Comparison of ENCODE assay signal across 13 cellular contexts in genomic region chr19:42024622-42025111, GRCh38. TPM values are rescaled to one million over a fixed set of nuclear protein-coding genes. Genes with fewer than 3 reads are reported as not detected.
DNase-seq lines count a peak whose midpoint lies in the region; ATAC-seq and TF ChIP-seq lines count a peak whose summit lies in the region.
"Had no signal": no experiment of that assay in that cellular context is flagged by ENCODE, and none has a peak within 500 bp of the region (broad histone marks: within the 10 kb centered on the region; RNA-seq: fewer than 3 reads in every experiment).

No MANE protein-coding gene starts in this region.

- H3K36me3 ChIP-seq in heart right ventricle (no peaks in the 10 kb centered on the region), psoas muscle (ENCODE audit: insufficient read depth in 1 of 2, low read depth in 1 of 2) (no peaks in the 10 kb centered on the region)

- no peak overlapping the region for H3K4me3 ChIP-seq in heart right ventricle
- H3K4me3 ChIP-seq in psoas muscle: no peak overlapping the region

- H3K4me1 ChIP-seq in heart right ventricle: peaks cover 0 to 35% (median 15%) of the 10 kb centered on the region in 9 donors
- peaks cover 4% of the 10 kb centered on the region for H3K4me1 ChIP-seq in psoas muscle
- H3K4me1 ChIP-seq: foreskin keratinocyte had no signal

- H3K27me3 Mint-ChIP-seq in effector memory CD8-positive, alpha-beta T cell: peaks cover 38 to 69% of the 10 kb centered on the region in 2 donors
- peaks cover 18% of the 10 kb centered on the region for H3K27me3 Mint-ChIP-seq in activated T-cell treated with anti-CD3 and anti-CD28 coated beads, Interleukin-2, amount 50 U/mL, for 4 hours (ENCODE audit: low read depth)

- no peak overlapping the region for H3K27ac Mint-ChIP-seq in effector memory CD8-positive, alpha-beta T cell
- H3K27ac Mint-ChIP-seq: activated CD4-positive, alpha-beta memory T cell treated with anti-CD3 and anti-CD28 coated beads for 36 hours; stimulated activated naive CD8-positive, alpha-beta T cell treated with anti-CD3 and anti-CD28 coated beads, Interleukin-15, Interleukin-2, amounts not matched to agents 100 ng/mL and 50 ng/mL, for 24 hours had no signal

- H3K9me3 ChIP-seq in heart right ventricle (no peaks in the 10 kb centered on the region), psoas muscle (no peaks in the 10 kb centered on the region)

- DNase-seq in ELF-1 (ENCODE audit: low read depth, low spot score) (peak; percentile 33), astrocyte of the hippocampus (ENCODE audit: low read depth, low spot score) (peak; percentile 94), heart right ventricle (peak; percentile 75 to 76), psoas muscle (peak; percentile 29 to 30), NCI-H82 (lab: John Stamatoyannopoulos, UW) (no peak)
- DNase-seq in effector memory CD8-positive, alpha-beta T cell: no peak
- DNase-seq in activated T-cell treated with anti-CD3 and anti-CD28 coated beads, Interleukin-2, amount 50 U/mL, for 4 hours: no peak
- DNase-seq: activated CD4-positive, alpha-beta memory T cell treated with anti-CD3 and anti-CD28 coated beads for 36 hours; CD4-positive, CD25-positive, alpha-beta regulatory T cell; foreskin keratinocyte had no signal

- H3K9me3 Mint-ChIP-seq in effector memory CD8-positive, alpha-beta T cell: no peaks in the 10 kb centered on the region
- no peaks in the 10 kb centered on the region for H3K9me3 Mint-ChIP-seq in activated T-cell treated with anti-CD3 and anti-CD28 coated beads, Interleukin-2, amount 50 U/mL, for 4 hours
- H3K9me3 Mint-ChIP-seq: activated CD4-positive, alpha-beta memory T cell treated with anti-CD3 and anti-CD28 coated beads for 36 hours; CD4-positive, CD25-positive, alpha-beta regulatory T cell; stimulated activated naive CD8-positive, alpha-beta T cell treated with anti-CD3 and anti-CD28 coated beads, Interleukin-15, Interleukin-2, amounts not matched to agents 100 ng/mL and 50 ng/mL, for 24 hours had no signal

- no peak overlapping the region for H3K4me3 Mint-ChIP-seq in effector memory CD8-positive, alpha-beta T cell
- H3K4me3 Mint-ChIP-seq in activated T-cell treated with anti-CD3 and anti-CD28 coated beads, Interleukin-2, amount 50 U/mL, for 4 hours: no peak overlapping the region
- H3K4me3 Mint-ChIP-seq: activated CD4-positive, alpha-beta memory T cell treated with anti-CD3 and anti-CD28 coated beads for 36 hours; CD4-positive, CD25-positive, alpha-beta regulatory T cell; stimulated activated naive CD8-positive, alpha-beta T cell treated with anti-CD3 and anti-CD28 coated beads, Interleukin-15, Interleukin-2, amounts not matched to agents 100 ng/mL and 50 ng/mL, for 24 hours had no signal

- peak; percentile 86 to 96 (median 91) for ATAC-seq in heart right ventricle
- ATAC-seq in psoas muscle: peak in 3 of 4 donors; percentile 59 to 78 (median 62)
- no peak for ATAC-seq in effector memory CD8-positive, alpha-beta T cell (replicated peaks)
- no peak for ATAC-seq in GM21528 (IDR thresholded peaks at IDR 0.05; ENCODE audit: low FRiP score, unreplicated experiment)
- no peak for ATAC-seq in activated T-cell treated with anti-CD3 and anti-CD28 coated beads, Interleukin-2, amount 50 U/mL, for 4 hours
- ATAC-seq: foreskin keratinocyte had no signal

- peak overlapping the region in 8 of 10 donors; percentile 20 to 81 (median 60) for H3K27ac ChIP-seq in heart right ventricle
- no peak overlapping the region for H3K27ac ChIP-seq in psoas muscle
- H3K27ac ChIP-seq: foreskin keratinocyte, HL-60 had no signal

- H3K27me3 ChIP-seq in heart right ventricle (no peaks in the 10 kb centered on the region), psoas muscle (ENCODE audit: insufficient read depth in 3 of 3, low read length in 2 of 3) (peaks cover 0 to 6% (median 0%) of the 10 kb centered on the region in 3 donors)

- H3K4me1 Mint-ChIP-seq in effector memory CD8-positive, alpha-beta T cell (ENCODE audit: low read depth in 2 of 2): no peaks in the 10 kb centered on the region
- H3K4me1 Mint-ChIP-seq in activated T-cell treated with anti-CD3 and anti-CD28 coated beads, Interleukin-2, amount 50 U/mL, for 4 hours (ENCODE audit: low read depth): no peaks in the 10 kb centered on the region
- H3K4me1 Mint-ChIP-seq: CD4-positive, CD25-positive, alpha-beta regulatory T cell had no signal

- TF ChIP-seq CTCF in heart right ventricle (IDR thresholded peaks at IDR 0.05): no peak
- TF ChIP-seq CTCF in psoas muscle (IDR thresholded peaks at IDR 0.05): no peak

- H3K36me3 Mint-ChIP-seq in effector memory CD8-positive, alpha-beta T cell (ENCODE audit: insufficient read depth): no peaks in the 10 kb centered on the region
- no peaks in the 10 kb centered on the region for H3K36me3 Mint-ChIP-seq in activated T-cell treated with anti-CD3 and anti-CD28 coated beads, Interleukin-2, amount 50 U/mL, for 4 hours (ENCODE audit: insufficient read depth)
- H3K36me3 Mint-ChIP-seq: activated CD4-positive, alpha-beta memory T cell treated with anti-CD3 and anti-CD28 coated beads for 36 hours; CD4-positive, CD25-positive, alpha-beta regulatory T cell had no signal

- 28 to 33% methylated on average over 12 of the region's 12 CpGs for WGBS in heart right ventricle, 2 donors
- WGBS in psoas muscle, 3 donors: 26 to 33% (median 30%) methylated on average over 12 of the region's 12 CpGs

- intact Hi-C loops in heart right ventricle (cut with DNase I) (no loop called here), psoas muscle (cut with DNase I) (no loop called here)

RNA-seq across cellular contexts. Expression of gene ATP1A3, which starts 30.6 kb away (rescaled TPM):
- total RNA-seq in heart right ventricle (100 to 1,000 TPM; 245 to 419 (median 347) TPM), psoas muscle (under 1 TPM in 2 of 4 donors, not detected in 2; 0.15 to 0.24 TPM)
- polyA plus RNA-seq in heart right ventricle (10 to 100 TPM; 38.0 to 87.1 TPM), psoas muscle (under 1 TPM in 2 of 3 donors, not detected in 1; 0.12 to 0.17 TPM)
- 1 to 10 TPM; 2.8 to 4.9 (median 3.7) TPM for total RNA-seq in activated T-cell treated with anti-CD3 and anti-CD28 coated beads, Interleukin-2, amount 50 U/mL, for 4 hours

RNA-seq across cellular contexts. Expression of gene GRIK5, which starts 45.3 kb away (rescaled TPM):
- total RNA-seq in heart right ventricle (1 to 10 TPM; 1.2 to 9.3 (median 3.0) TPM), psoas muscle (under 1 TPM; 0.42 to 0.88 (median 0.54) TPM)
- polyA plus RNA-seq in heart right ventricle (1 to 10 TPM in 1 of 2 donors, under 1 TPM in 1; 0.35 to 1.4 TPM), psoas muscle (under 1 TPM; 0.26 to 0.45 (median 0.29) TPM)
- 1 to 10 TPM in 1 of 3 donors, under 1 TPM in 2; 0.49 to 1.1 (median 0.61) TPM for total RNA-seq in activated T-cell treated with anti-CD3 and anti-CD28 coated beads, Interleukin-2, amount 50 U/mL, for 4 hours

RNA-seq across cellular contexts. Expression of gene ZNF574, which starts 51.3 kb away (rescaled TPM):
- total RNA-seq in heart right ventricle (10 to 100 TPM in 2 of 10 donors, 1 to 10 TPM in 8; 5.0 to 11.1 (median 8.1) TPM), psoas muscle (10 to 100 TPM in 2 of 4 donors, 1 to 10 TPM in 2; 8.7 to 11.2 (median 9.8) TPM)
- polyA plus RNA-seq in heart right ventricle (1 to 10 TPM; 3.4 to 5.8 TPM), psoas muscle (1 to 10 TPM; 6.4 to 8.4 (median 6.9) TPM)
- 10 to 100 TPM; 19.9 to 20.7 (median 20.6) TPM for total RNA-seq in activated T-cell treated with anti-CD3 and anti-CD28 coated beads, Interleukin-2, amount 50 U/mL, for 4 hours

Comparison
In these comparisons a context has a peak if more than half of its experiments do, and no peak if none do; other contexts are left out.
1. DNase-seq: peak in ELF-1 (single experiment), astrocyte of the hippocampus (single experiment), heart right ventricle (2 of 2) and psoas muscle (2 of 2); none in effector memory CD8-positive, alpha-beta T cell (0 of 3), activated T-cell treated with anti-CD3 and anti-CD28 coated beads, Interleukin-2, amount 50 U/mL, for 4 hours (single experiment) and NCI-H82 (single experiment).
2. ATAC-seq: peak in heart right ventricle (8 of 8) and psoas muscle (3 of 4); none in effector memory CD8-positive, alpha-beta T cell (single experiment), GM21528 (single experiment) and activated T-cell treated with anti-CD3 and anti-CD28 coated beads, Interleukin-2, amount 50 U/mL, for 4 hours (0 of 2).
3. RNA of gene ATP1A3, which starts 30.6 kb away (total RNA-seq): 245 to 419 TPM in heart right ventricle; 2.8 to 4.9 TPM in activated T-cell treated with anti-CD3 and anti-CD28 coated beads, Interleukin-2, amount 50 U/mL, for 4 hours and 0.15 to 0.24 TPM in psoas muscle; every median in the first group is over 10 times any median in the second.